In genomic region chr17:27805520-27806146, GRCh38 we compare ENCODE assay signal across 1 cellular context.
TF ChIP-seq lines count a peak whose summit lies in the region.

No MANE protein-coding gene starts in this region.

TF ChIP-seq in WTC11, 78 proteins besides CTCF, POLR2A, EP300 and RAD21 (continued from another document):
- TF ChIP-seq, protein P1, sequence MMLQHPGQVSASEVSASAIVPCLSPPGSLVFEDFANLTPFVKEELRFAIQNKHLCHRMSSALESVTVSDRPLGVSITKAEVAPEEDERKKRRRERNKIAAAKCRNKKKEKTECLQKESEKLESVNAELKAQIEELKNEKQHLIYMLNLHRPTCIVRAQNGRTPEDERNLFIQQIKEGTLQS (CRISPR knock-in tag; conservative IDR thresholded peaks at IDR 0.05) = no peak
- TF ChIP-seq SP1 (CRISPR knock-in tag; conservative IDR thresholded peaks at IDR 0.05) = no peak
